20 cellular contexts compared by ENCODE assay signal in the genomic region with DNA sequence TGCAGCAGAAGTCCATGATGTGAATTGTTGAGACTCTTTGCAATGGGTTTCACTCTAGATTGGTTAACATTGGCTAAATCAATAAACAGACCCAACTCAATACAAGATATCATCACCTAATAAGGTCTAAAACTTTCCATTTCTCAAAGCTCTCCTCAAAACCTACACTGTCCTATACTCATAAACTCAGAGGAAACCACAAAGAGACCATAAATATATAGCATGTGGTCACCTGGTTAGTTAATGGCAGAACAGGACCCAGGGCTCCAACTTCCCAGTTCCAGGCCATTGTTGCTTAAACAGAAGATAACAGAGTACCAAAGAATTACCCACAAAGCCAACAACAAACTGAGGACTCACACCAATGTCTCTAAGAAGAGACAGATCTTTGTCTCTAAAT. TPM values are rescaled to one million over a fixed set of nuclear protein-coding genes. Genes with fewer than 3 reads are reported as not detected.
DNase-seq lines count a peak whose midpoint lies in the region; ATAC-seq and TF ChIP-seq lines count a peak whose summit lies in the region.
"Had no signal": no experiment of that assay in that cellular context is flagged by ENCODE, and none has a peak within 500 bp of the region (broad histone marks: within the 10 kb centered on the region; RNA-seq: fewer than 3 reads in every experiment).

No MANE protein-coding gene starts in this region.

- peak; percentile 86 for ATAC-seq in GM18861 (IDR thresholded peaks at IDR 0.05; ENCODE audit: unreplicated experiment)
- peak; percentile 67 for ATAC-seq in GM21576 (IDR thresholded peaks at IDR 0.05; ENCODE audit: unreplicated experiment)
- ATAC-seq in HG03175 (IDR thresholded peaks at IDR 0.05; ENCODE audit: unreplicated experiment), result peak; percentile 69
- no peak for ATAC-seq in sciatic nerve
- ATAC-seq in right lobe of liver, result no peak
- no peak for ATAC-seq in psoas muscle
- ATAC-seq: esophagus mucosa, right cardiac atrium had no signal

- H3K9me2 ChIP-seq in OCI-LY7 (ENCODE audit: insufficient read depth, low read length), result no peaks in the 10 kb centered on the region; the same call in 1 of the 2 replicates

- H3K79me2 ChIP-seq in OCI-LY7 (ENCODE audit: insufficient read depth, low read depth, low read length), result peaks cover 44% of the 10 kb centered on the region; the same call in 1 of the 2 replicates

- peaks cover 1% of the 10 kb centered on the region; the same call in 1 of the 2 replicates for H3K9me3 ChIP-seq in OCI-LY7 (ENCODE audit: low read length)
- no peaks in the 10 kb centered on the region for H3K9me3 ChIP-seq in right lobe of liver
- H3K9me3 ChIP-seq in psoas muscle, result no peaks in the 10 kb centered on the region
- H3K9me3 ChIP-seq: breast epithelium, testis had no signal

- CTCF ChIA-PET in OCI-LY7 (lab: Charles Lee; ENCODE audit: unreplicated experiment), result no interaction called here

- H4K20me1 ChIP-seq in OCI-LY7 (ENCODE audit: insufficient read depth, low read length), result no peaks in the 10 kb centered on the region

- H3K4me1 ChIP-seq in OCI-LY7 (ENCODE audit: insufficient read depth, low read length, poor library complexity, severe bottlenecking) (peaks cover 64% of the 10 kb centered on the region), right lobe of liver (no peaks in the 10 kb centered on the region), psoas muscle (no peaks in the 10 kb centered on the region)
- H3K4me1 ChIP-seq: breast epithelium, testis had no signal

- DNase-seq in OCI-LY7 (ENCODE audit: low spot score) (no peak), sciatic nerve (ENCODE audit: low spot score) (no peak), right lobe of liver (no peak), NCI-H2081 treated with DMSO at 0.1 percent for 48 hours (lab: John Stamatoyannopoulos, UW) (no peak), psoas muscle (no peak)
- DNase-seq: activated naive CD8-positive, alpha-beta T cell treated with anti-CD3 and anti-CD28 coated beads, Interleukin-2, amount 10 ng/mL, durations not matched to agents 7 days and 5 days; dorsolateral prefrontal cortex; GDM1; head of caudate nucleus; midbrain; NCI-H1417; right cardiac atrium; SIG-M5; stimulated activated CD4-positive, alpha-beta T cell treated with anti-CD3 and anti-CD28 coated beads, Interleukin-1b, Interleukin-23, amount 100 ng/mL, for 48 hours; testis had no signal

- H3K27ac ChIP-seq in OCI-LY7 (ENCODE audit: low read depth, low read length, poor library complexity, severe bottlenecking) (peak overlapping the region; percentile 31), right lobe of liver (no peak overlapping the region), psoas muscle (no peak overlapping the region)
- H3K27ac ChIP-seq: breast epithelium, dorsolateral prefrontal cortex, testis had no signal

- no peak overlapping the region for H2AFZ ChIP-seq in OCI-LY7 (ENCODE audit: low read length)

- no peaks in the 10 kb centered on the region for H3K27me3 ChIP-seq in right lobe of liver
- no peaks in the 10 kb centered on the region for H3K27me3 ChIP-seq in psoas muscle (ENCODE audit: insufficient read depth in 3 of 3, low read length in 2 of 3)
- H3K27me3 ChIP-seq: breast epithelium, dorsolateral prefrontal cortex, testis had no signal

- intact Hi-C loops in OCI-LY7 (cut with micrococcal nuclease; ENCODE audit: unreplicated experiment), result no loop called here
- intact Hi-C loops in sciatic nerve (cut with DNase I), result no loop called here
- intact Hi-C loops in right lobe of liver (cut with DNase I), result no loop called here
- intact Hi-C loops in psoas muscle (cut with DNase I), result no loop called here

- POLR2A ChIA-PET in OCI-LY7 (lab: Charles Lee), result interaction anchor here (0.7 to 14.6 kb wide), 5 partner anchors 15 to 355 kb away, joined by 3 to 295 read pairs (median 5); partner anchors contain the start of genes QRSL1 and RTN4IP1

- peak overlapping the region; percentile 40 for H3K4me2 ChIP-seq in OCI-LY7 (ENCODE audit: low read length)

- TF ChIP-seq CTCF in OCI-LY7 (conservative IDR thresholded peaks at IDR 0.05; ENCODE audit: low read length) (no peak), right lobe of liver (IDR thresholded peaks at IDR 0.05) (no peak), psoas muscle (IDR thresholded peaks at IDR 0.05) (no peak)

- no peak for TF ChIP-seq POLR2A in right lobe of liver (IDR thresholded peaks at IDR 0.05)

- H3K4me3 ChIP-seq in OCI-LY7 (ENCODE audit: low read depth, low read length, poor library complexity, severe bottlenecking) (no peak overlapping the region), right lobe of liver (no peak overlapping the region), psoas muscle (no peak overlapping the region)
- H3K4me3 ChIP-seq: breast epithelium, dorsolateral prefrontal cortex, testis had no signal

- no TSS peak for BruUV-seq in OCI-LY7 (replicated peaks; lab: Mats Ljungman, UMichigan)

- peaks cover 90% of the 10 kb centered on the region for H3K36me3 ChIP-seq in OCI-LY7 (ENCODE audit: insufficient read depth, low read length)
- no peaks in the 10 kb centered on the region for H3K36me3 ChIP-seq in right lobe of liver
- peaks cover 5 to 56% of the 10 kb centered on the region in 2 donors for H3K36me3 ChIP-seq in psoas muscle (ENCODE audit: insufficient read depth in 1 of 2, low read depth in 1 of 2)
- H3K36me3 ChIP-seq: breast epithelium had no signal

RNA-seq across cellular contexts. Expression of gene RTN4IP1, which starts 12.0 kb away (rescaled TPM):
- total RNA-seq in OCI-LY7 (2014; rRNA removed; shearing (Covaris generic)), result 25.2 TPM in 2 replicates
- total RNA-seq in OCI-LY7 (2022), result 51.4 and 58.1 TPM in 2 replicates
- total RNA-seq in sciatic nerve, result 5.5 TPM
- total RNA-seq in right lobe of liver, result 1 to 10 TPM; 4.0 to 6.3 (median 4.9) TPM
- total RNA-seq in psoas muscle, result 10 to 100 TPM; 10.0 to 14.4 (median 11.5) TPM
- polyA plus RNA-seq in psoas muscle, result 10 to 100 TPM; 10.5 to 25.6 (median 18.4) TPM

RNA-seq across cellular contexts. Expression of gene QRSL1, which starts 12.1 kb away (rescaled TPM):
- total RNA-seq in OCI-LY7 (2014; rRNA removed; shearing (Covaris generic)), result 63.9 and 65.7 TPM in 2 replicates
- total RNA-seq in OCI-LY7 (2022), result 71.8 and 77.9 TPM in 2 replicates
- 12.4 TPM for total RNA-seq in sciatic nerve
- 1 to 10 TPM; 6.0 to 8.8 (median 7.8) TPM for total RNA-seq in right lobe of liver
- 10 to 100 TPM; 14.8 to 23.6 (median 19.7) TPM for total RNA-seq in psoas muscle
- 10 to 100 TPM; 17.1 to 27.2 (median 20.2) TPM for polyA plus RNA-seq in psoas muscle

Comparison
In these comparisons a context has a peak if more than half of its experiments do, and no peak if none do; other contexts are left out.
1. ATAC-seq: peak in GM18861 (single experiment), GM21576 (single experiment) and HG03175 (single experiment); none in sciatic nerve (single experiment), right lobe of liver (0 of 4) and psoas muscle (0 of 4).